ENCODE assay signal across 31 cellular contexts in the genomic region with DNA sequence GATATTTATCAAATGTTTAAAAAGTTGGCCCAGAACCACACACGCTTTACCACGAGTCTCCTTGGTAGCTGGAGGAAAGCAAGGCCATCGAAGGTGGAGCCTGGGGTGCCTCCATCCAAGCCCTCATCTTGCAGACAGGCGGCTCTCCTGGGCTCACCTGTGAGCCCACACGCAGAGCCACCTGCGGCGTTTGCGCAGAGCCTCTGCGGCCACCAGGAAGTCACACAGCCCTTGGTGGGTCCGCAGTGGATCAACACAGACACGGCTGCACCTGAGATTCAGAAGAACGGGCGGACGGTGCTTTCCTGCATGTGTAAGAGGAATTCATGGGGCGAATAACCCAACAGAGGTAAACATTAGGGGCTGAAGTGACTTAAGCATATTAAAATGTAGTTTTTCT. TPM values are rescaled to one million over a fixed set of nuclear protein-coding genes. Genes with fewer than 3 reads are reported as not detected.
"Had no signal": no experiment of that assay in that cellular context is flagged by ENCODE, and none has a peak within 500 bp of the region (broad histone marks: within the 10 kb centered on the region; RNA-seq: fewer than 3 reads in every experiment).

No MANE protein-coding gene starts in this region.

- H3K4me1 ChIP-seq: colonic mucosa had no signal

- H3K27ac Mint-ChIP-seq: activated CD4-positive, alpha-beta memory T cell treated with anti-CD3 and anti-CD28 coated beads for 36 hours; activated CD4-positive, alpha-beta T cell treated with anti-CD3 and anti-CD28 coated beads for 36 hours; activated CD4-positive, alpha-beta T cell treated with anti-CD3 and anti-CD28 coated beads, Interleukin-2, amount 10 ng/mL, durations not matched to agents 24 days and 14 days; activated CD8-positive, alpha-beta T cell treated with anti-CD3 and anti-CD28 coated beads, Interleukin-2, amount 10 ng/mL, durations not matched to agents 7 days and 5 days; activated naive CD8-positive, alpha-beta T cell; activated T-helper 17 cell treated with anti-CD3 and anti-CD28 coated beads, Interleukin-2, amount 50 U/mL, for 72 hours; dendritic cell treated with granulocyte-macrophage colony-stimulating factor and Interleukin-4, amounts not matched to agents 40 ng/mL and 50 ng/mL, for 4 days; effector memory CD8-positive, alpha-beta T cell had no signal

- H3K27me3 Mint-ChIP-seq: activated CD4-positive, alpha-beta T cell treated with anti-CD3 and anti-CD28 coated beads for 36 hours; activated naive CD8-positive, alpha-beta T cell; dendritic cell treated with granulocyte-macrophage colony-stimulating factor and Interleukin-4, amounts not matched to agents 40 ng/mL and 50 ng/mL, for 4 days had no signal

- DNase-seq: activated CD4-positive, alpha-beta memory T cell treated with anti-CD3 and anti-CD28 coated beads for 36 hours; activated CD4-positive, alpha-beta T cell treated with anti-CD3 and anti-CD28 coated beads for 36 hours; activated CD4-positive, alpha-beta T cell treated with anti-CD3 and anti-CD28 coated beads, Interleukin-2, amount 10 ng/mL, durations not matched to agents 24 days and 14 days; activated CD4-positive, CD25-positive, alpha-beta regulatory T cell; activated CD4-positive, CD25-positive, alpha-beta regulatory T cell treated with anti-CD3 and anti-CD28 coated beads, Interleukin-2, amount 50 U/mL, for 72 hours; activated CD8-positive, alpha-beta T cell treated with anti-CD3 and anti-CD28 coated beads, Interleukin-2, amount 10 ng/mL, durations not matched to agents 7 days and 5 days; activated effector memory CD4-positive, alpha-beta T cell treated with Interleukin-2 at 50 U/mL for 16 hours; activated gamma-delta T cell treated with Interleukin-2 at 50 U/mL for 16 hours; activated naive CD4-positive, alpha-beta T cell treated with anti-CD3 and anti-CD28 coated beads, Interleukin-2, amount 50 U/mL, for 16 hours; activated naive CD4-positive, alpha-beta T cell treated with Interleukin-2 at 50 U/mL for 16 hours; activated T-cell treated with anti-CD3 and anti-CD28 coated beads, Interleukin-2, amount 50 U/mL, for 4 hours; anterior cingulate cortex; brain microvascular endothelial cell; caudate nucleus; dorsolateral prefrontal cortex; effector CD4-positive, alpha-beta T cell; effector memory CD8-positive, alpha-beta T cell; esophagus squamous epithelium; foreskin melanocyte; T-helper 2 cell had no signal

- H3K9me3 Mint-ChIP-seq: activated CD4-positive, alpha-beta memory T cell treated with anti-CD3 and anti-CD28 coated beads for 36 hours; activated CD4-positive, alpha-beta T cell treated with anti-CD3 and anti-CD28 coated beads, Interleukin-2, amount 10 ng/mL, durations not matched to agents 24 days and 14 days; activated T-cell treated with anti-CD3 and anti-CD28 coated beads, Interleukin-2, amount 50 U/mL, for 4 hours; activated T-helper 17 cell treated with anti-CD3 and anti-CD28 coated beads, Interleukin-2, amount 50 U/mL, for 72 hours; effector memory CD8-positive, alpha-beta T cell had no signal

- H3K4me3 ChIP-seq: colonic mucosa, dorsolateral prefrontal cortex, esophagus squamous epithelium, gastroesophageal sphincter had no signal

- H3K36me3 Mint-ChIP-seq: activated CD4-positive, alpha-beta memory T cell treated with anti-CD3 and anti-CD28 coated beads for 36 hours; activated naive CD8-positive, alpha-beta T cell had no signal

- H3K36me3 ChIP-seq: brain microvascular endothelial cell, colonic mucosa, esophagus squamous epithelium, gastroesophageal sphincter had no signal

- ATAC-seq: activated CD4-positive, alpha-beta T cell treated with anti-CD3 and anti-CD28 coated beads for 36 hours; activated CD8-positive, alpha-beta T cell treated with anti-CD3 and anti-CD28 coated beads, Interleukin-2, amount 10 ng/mL, durations not matched to agents 7 days and 5 days; activated T-cell treated with anti-CD3 and anti-CD28 coated beads, Interleukin-2, amount 50 U/mL, for 4 hours; activated T-helper 17 cell treated with anti-CD3 and anti-CD28 coated beads, Interleukin-2, amount 50 U/mL, for 72 hours; effector memory CD8-positive, alpha-beta T cell; gastroesophageal sphincter had no signal

- H3K9me3 ChIP-seq: colonic mucosa, esophagus squamous epithelium, gastroesophageal sphincter had no signal

- H3K27ac ChIP-seq: brain microvascular endothelial cell, colonic mucosa, dorsolateral prefrontal cortex, epithelial cell of prostate, esophagus squamous epithelium had no signal

- H3K27me3 ChIP-seq: brain microvascular endothelial cell, colonic mucosa had no signal

- H3K4me1 Mint-ChIP-seq: activated CD4-positive, alpha-beta T cell treated with anti-CD3 and anti-CD28 coated beads for 36 hours; activated CD4-positive, alpha-beta T cell treated with anti-CD3 and anti-CD28 coated beads, Interleukin-2, amount 10 ng/mL, durations not matched to agents 24 days and 14 days; activated T-helper 17 cell treated with anti-CD3 and anti-CD28 coated beads, Interleukin-2, amount 50 U/mL, for 72 hours had no signal

- H3K4me3 Mint-ChIP-seq: activated CD4-positive, alpha-beta memory T cell treated with anti-CD3 and anti-CD28 coated beads for 36 hours; activated CD4-positive, alpha-beta T cell treated with anti-CD3 and anti-CD28 coated beads for 36 hours; activated CD4-positive, alpha-beta T cell treated with anti-CD3 and anti-CD28 coated beads, Interleukin-2, amount 10 ng/mL, durations not matched to agents 24 days and 14 days; activated CD8-positive, alpha-beta T cell treated with anti-CD3 and anti-CD28 coated beads, Interleukin-2, amount 10 ng/mL, durations not matched to agents 7 days and 5 days; activated naive CD8-positive, alpha-beta T cell; activated T-cell treated with anti-CD3 and anti-CD28 coated beads, Interleukin-2, amount 50 U/mL, for 4 hours; activated T-helper 17 cell treated with anti-CD3 and anti-CD28 coated beads, Interleukin-2, amount 50 U/mL, for 72 hours; dendritic cell treated with granulocyte-macrophage colony-stimulating factor and Interleukin-4, amounts not matched to agents 40 ng/mL and 50 ng/mL, for 4 days; effector memory CD8-positive, alpha-beta T cell had no signal

RNA-seq across cellular contexts. Expression of a gene that starts 24.5 kb away (rescaled TPM):
- total RNA-seq: activated CD4-positive, alpha-beta memory T cell treated with anti-CD3 and anti-CD28 coated beads for 36 hours; activated CD4-positive, alpha-beta T cell treated with anti-CD3 and anti-CD28 coated beads for 36 hours; activated CD4-positive, alpha-beta T cell treated with anti-CD3 and anti-CD28 coated beads, Interleukin-2, amount 10 ng/mL, durations not matched to agents 24 days and 14 days; activated CD8-positive, alpha-beta T cell treated with anti-CD3 and anti-CD28 coated beads, Interleukin-2, amount 10 ng/mL, durations not matched to agents 7 days and 5 days; activated T-helper 17 cell treated with anti-CD3 and anti-CD28 coated beads, Interleukin-2, amount 50 U/mL, for 72 hours; endothelial cell of umbilical vein; fibroblast of lung; fibroblast of villous mesenchyme; glomerular endothelial cell; T-helper 1 cell treated with Interleukin-12 subunit alpha and Interleukin-12 subunit beta and Interleukin-4 antibody, amounts not matched to agents 30 ng/mL and 1 ng/mL, for 36 hours had no signal
- polyA plus RNA-seq: endothelial cell of umbilical vein, fibroblast of lung had no signal
